In genomic region chr19:2274185-2274711, GRCh38 we compare ENCODE assay signal across 8 cellular contexts. TPM values are rescaled to one million over a fixed set of nuclear protein-coding genes. Genes with fewer than 3 reads are reported as not detected.
A peak's percentile ranks its signal among the peaks of the same experiment; 100 is the strongest.
DNase-seq lines count a peak whose midpoint lies in the region; ATAC-seq, FAIRE-seq and TF ChIP-seq lines count a peak whose summit lies in the region.

No MANE protein-coding gene starts in this region.

- H3K9me2 ChIP-seq in MM.1S (replicated peaks; ENCODE audit: insufficient read depth, low read length): no peaks in the 10 kb centered on the region

- H3K27ac ChIP-seq in MM.1S (ENCODE audit: low read length) (no peak overlapping the region), dorsolateral prefrontal cortex (peak overlapping the region in 45 of 59 donors; percentile 11 to 99 (median 66)), pancreas (peak overlapping the region in 3 of 4 donors; percentile 8 to 70 (median 54))

- peak overlapping the region; percentile 75; the same call in 1 of the 2 replicates for H3K4me2 ChIP-seq in MM.1S (ENCODE audit: low read depth, low read length)

- H3K36me3 ChIP-seq in MM.1S (replicated peaks; ENCODE audit: insufficient read depth, low read length) (peaks cover 17% of the 10 kb centered on the region), pancreas (peaks cover 0 to 13% (median 5%) of the 10 kb centered on the region in 3 donors)

- 86 to 90% methylated on average over 9 of the region's 9 CpGs for WGBS in pancreas, 2 donors

- peaks cover 0 to 5% (median 2%) of the 10 kb centered on the region in 3 donors for H3K27me3 Mint-ChIP-seq in CD14-positive monocyte (ENCODE audit: low read depth in 3 of 3)

- H3K9me3 Mint-ChIP-seq in CD14-positive monocyte: peaks cover 0 to 7% (median 0%) of the 10 kb centered on the region in 7 donors

- H3K9me3 ChIP-seq in MM.1S (replicated peaks; ENCODE audit: insufficient read depth, low read length): no peaks in the 10 kb centered on the region
- no peaks in the 10 kb centered on the region for H3K9me3 ChIP-seq in pancreas

- H3F3A ChIP-seq in MM.1S (ENCODE audit: insufficient read depth, low read length): peaks cover 47% of the 10 kb centered on the region

- H3K27me3 ChIP-seq in MM.1S (replicated peaks; ENCODE audit: insufficient read depth, low read length): no peaks in the 10 kb centered on the region
- no peaks in the 10 kb centered on the region for H3K27me3 ChIP-seq in dorsolateral prefrontal cortex
- H3K27me3 ChIP-seq in pancreas: no peaks in the 10 kb centered on the region

- H3K4me1 ChIP-seq in MM.1S (ENCODE audit: low read length): peaks cover 26% of the 10 kb centered on the region
- H3K4me1 ChIP-seq in pancreas: peaks cover 8 to 18% (median 12%) of the 10 kb centered on the region in 3 donors

- no peak for ATAC-seq in pancreas
- no peak for ATAC-seq in GM19023 (IDR thresholded peaks at IDR 0.05; ENCODE audit: unreplicated experiment)
- no peak for ATAC-seq in HG03280 (IDR thresholded peaks at IDR 0.05; ENCODE audit: unreplicated experiment)

- H3K4me3 ChIP-seq in MM.1S (ENCODE audit: low read length) (0 out of 2 replicates have a peak overlapping the region, but pooled peaks have one; percentile 10), dorsolateral prefrontal cortex (peak overlapping the region in 32 of 59 donors; percentile 15 to 100 (median 98)), pancreas (peak overlapping the region in 1 of 4 donors; percentile 28)

- no peak for DNase-seq in CD14-positive monocyte (ENCODE audit: low spot score)
- DNase-seq in MM.1S: peak; percentile 4
- no peak for DNase-seq in dorsolateral prefrontal cortex
- DNase-seq in pancreas: no peak
- no peak for DNase-seq in SKM-1 treated with dmso at 0.1 percent for 144 hours (lab: John Stamatoyannopoulos, UW; ENCODE audit: unreplicated experiment)
- DNase-seq in NCI-H1417 (lab: John Stamatoyannopoulos, UW): no peak

- no peak overlapping the region for H2AFZ ChIP-seq in MM.1S (ENCODE audit: low read length)

- peaks cover 38% of the 10 kb centered on the region for H4K20me1 ChIP-seq in MM.1S (ENCODE audit: insufficient read depth, low read length)

- peak overlapping the region; percentile 84 to 96 (median 91) for H3K27ac Mint-ChIP-seq in CD14-positive monocyte

- H3K4me1 Mint-ChIP-seq in CD14-positive monocyte: peaks cover 44% of the 10 kb centered on the region

- no peak overlapping the region for H3K9ac ChIP-seq in MM.1S (ENCODE audit: low read length)

- FAIRE-seq in pancreas (lab: Jason Lieb, UNC): no peak

- H3K4me3 Mint-ChIP-seq in CD14-positive monocyte: peak overlapping the region; percentile 70 to 75

- peaks cover 59% of the 10 kb centered on the region for H3K79me2 ChIP-seq in MM.1S (ENCODE audit: low read length)

- intact Hi-C loops in CD14-positive monocyte (cut with micrococcal nuclease): loop anchor here (5.0 to 10.0 kb wide), 3 partner anchors 53 to 341 kb away; partner anchors contain the start of genes DOT1L (in 1 of the 2), LSM7 (in 1 of the 2) and SPPL2B (in 1 of the 2)
- intact Hi-C loops in dorsolateral prefrontal cortex (cut with DNase I): loop anchor here (2.0 to 5.0 kb wide), 4 partner anchors 53 to 117 kb away; partner anchors contain the start of genes LSM7 (in 1 of the 2) and SPPL2B (in 1 of the 2)
- intact Hi-C loops in pancreas (cut with DNase I): loop anchor here in 1 of 3 donors (5.0 kb wide), 1 partner anchor 37 kb away; the partner anchor contains the start of genes PLEKHJ1 and SF3A2

- H3K36me3 Mint-ChIP-seq in CD14-positive monocyte: peaks cover 33 to 62% of the 10 kb centered on the region in 2 donors

- TF ChIP-seq CTCF in CD14-positive monocyte (IDR thresholded peaks at IDR 0.05) (no peak), MM.1S (IDR thresholded peaks at IDR 0.05; ENCODE audit: low read length) (no peak), dorsolateral prefrontal cortex (IDR thresholded peaks at IDR 0.05 in 54 of 56, conservative IDR thresholded peaks at IDR 0.05 in 2 of 56; ENCODE audit: low read depth in 1 of 56, partially characterized antibody in 56 of 56) (no peak), pancreas (IDR thresholded peaks at IDR 0.05) (no peak)

RNA-seq across cellular contexts. Expression of gene PEAK3, which starts 7.7 kb away (rescaled TPM):
- polyA plus RNA-seq in CD14-positive monocyte (1 to 10 TPM; 2.9 to 6.3 TPM), pancreas (under 1 TPM; 0.04 to 0.07 TPM)
- total RNA-seq in dorsolateral prefrontal cortex (1 to 10 TPM in 12 of 120 experiments, under 1 TPM in 101, not detected in 7; 0.16 to 1.5 (median 0.55) TPM), pancreas (under 1 TPM in 4 of 6 donors, not detected in 2; 0.13 to 0.81 (median 0.35) TPM)

RNA-seq across cellular contexts. Expression of gene JSRP1, which starts 18.0 kb away (rescaled TPM):
- polyA plus RNA-seq in CD14-positive monocyte (under 1 TPM; 0.38 to 0.50 TPM), pancreas (1 to 10 TPM; 3.2 to 4.0 TPM)
- total RNA-seq in dorsolateral prefrontal cortex (1 to 10 TPM in 34 of 120 experiments, under 1 TPM in 34, not detected in 52; 0.43 to 2.3 (median 1.0) TPM), pancreas (1 to 10 TPM in 1 of 6 donors, under 1 TPM in 3, not detected in 2; 0.29 to 1.1 (median 0.80) TPM)

RNA-seq across cellular contexts. Expression of gene AMH, which starts 25.1 kb away (rescaled TPM):
- polyA plus RNA-seq in CD14-positive monocyte (not detected), pancreas (1 to 10 TPM; 8.9 to 9.5 TPM)
- total RNA-seq in dorsolateral prefrontal cortex (10 to 100 TPM in 40 of 120 experiments, 1 to 10 TPM in 79, not detected in 1; 2.5 to 24.6 (median 7.6) TPM), pancreas (1 to 10 TPM; 1.4 to 4.1 (median 1.7) TPM)

RNA-seq across cellular contexts. Expression of gene LINGO3, which starts 33.7 kb away (rescaled TPM):
- 1 to 10 TPM; 2.2 to 2.8 TPM for polyA plus RNA-seq in CD14-positive monocyte
- total RNA-seq in dorsolateral prefrontal cortex: 10 to 100 TPM in 1 of 120 experiments, 1 to 10 TPM in 119; 1.7 to 16.2 (median 4.4) TPM
- total RNA-seq in pancreas: 1 to 10 TPM in 1 of 6 donors, under 1 TPM in 1, not detected in 4; 0.16 to 1.5 TPM
- under 1 TPM in 1 of 2 donors, not detected in 1; 0.05 TPM for polyA plus RNA-seq in pancreas

RNA-seq across cellular contexts. Expression of gene SF3A2, which starts 37.6 kb away (rescaled TPM):
- 10 to 100 TPM in 1 of 2 donors, 1 to 10 TPM in 1; 8.0 to 11.6 TPM for polyA plus RNA-seq in CD14-positive monocyte
- 10 to 100 TPM; 27.0 to 68.4 (median 48.2) TPM for total RNA-seq in dorsolateral prefrontal cortex
- total RNA-seq in pancreas: 10 to 100 TPM; 25.0 to 36.1 (median 29.6) TPM
- polyA plus RNA-seq in pancreas: 10 to 100 TPM; 39.2 to 64.0 TPM
